ENCODE assay signal across 20 cellular contexts in genomic region chr1:44511363-44511762, GRCh38.
DNase-seq lines count a peak whose midpoint lies in the region; ATAC-seq and TF ChIP-seq lines count a peak whose summit lies in the region.
"Had no signal": no experiment of that assay in that cellular context is flagged by ENCODE, and none has a peak within 500 bp of the region (broad histone marks: within the 10 kb centered on the region; RNA-seq: fewer than 3 reads in every experiment).

No MANE protein-coding gene starts in this region.

- H3K4me3 Mint-ChIP-seq in activated CD4-positive, alpha-beta T cell treated with anti-CD3 and anti-CD28 coated beads, Interleukin-2, amount 10 ng/mL, durations not matched to agents 24 days and 14 days: no peak overlapping the region
- peak overlapping the region; percentile 56 for H3K4me3 Mint-ChIP-seq in T-helper 17 cell
- H3K4me3 Mint-ChIP-seq in glutamatergic neuron (ENCODE audit: unreplicated experiment): no peak overlapping the region
- no peak overlapping the region for H3K4me3 Mint-ChIP-seq in stimulated activated memory B cell treated with anti-CD40 and anti-IgM and Interleukin-4, amounts not matched to agents 10 μg/mL and 1 μg/mL and 100 μg/mL, for 72 hours

- H3K36me3 Mint-ChIP-seq in activated CD4-positive, alpha-beta T cell treated with anti-CD3 and anti-CD28 coated beads, Interleukin-2, amount 10 ng/mL, durations not matched to agents 24 days and 14 days (ENCODE audit: low read depth): no peaks in the 10 kb centered on the region
- H3K36me3 Mint-ChIP-seq in T-helper 17 cell (ENCODE audit: low read depth): peaks cover 2% of the 10 kb centered on the region
- H3K36me3 Mint-ChIP-seq in glutamatergic neuron (ENCODE audit: unreplicated experiment): no peaks in the 10 kb centered on the region
- H3K36me3 Mint-ChIP-seq in stimulated activated memory B cell treated with anti-CD40 and anti-IgM and Interleukin-4, amounts not matched to agents 10 μg/mL and 1 μg/mL and 100 μg/mL, for 72 hours: no peaks in the 10 kb centered on the region

- peaks cover 21% of the 10 kb centered on the region for H3K27me3 Mint-ChIP-seq in activated CD4-positive, alpha-beta T cell treated with anti-CD3 and anti-CD28 coated beads, Interleukin-2, amount 10 ng/mL, durations not matched to agents 24 days and 14 days
- H3K27me3 Mint-ChIP-seq in T-helper 17 cell: peaks cover 83% of the 10 kb centered on the region
- peaks cover 2% of the 10 kb centered on the region for H3K27me3 Mint-ChIP-seq in glutamatergic neuron (ENCODE audit: unreplicated experiment)
- H3K27me3 Mint-ChIP-seq in stimulated activated memory B cell treated with anti-CD40 and anti-IgM and Interleukin-4, amounts not matched to agents 10 μg/mL and 1 μg/mL and 100 μg/mL, for 72 hours: peaks cover 30% of the 10 kb centered on the region

- H3K9me3 ChIP-seq in T-helper 17 cell (ENCODE audit: control insufficient read depth, low read length, poor library complexity, severe bottlenecking): no peaks in the 10 kb centered on the region

- H3K27ac Mint-ChIP-seq in activated CD4-positive, alpha-beta T cell treated with anti-CD3 and anti-CD28 coated beads, Interleukin-2, amount 10 ng/mL, durations not matched to agents 24 days and 14 days: peak overlapping the region; percentile 12
- peak overlapping the region; percentile 69 for H3K27ac Mint-ChIP-seq in T-helper 17 cell
- H3K27ac Mint-ChIP-seq in glutamatergic neuron (ENCODE audit: unreplicated experiment): peak overlapping the region; percentile 49
- peak overlapping the region; percentile 49 for H3K27ac Mint-ChIP-seq in stimulated activated memory B cell treated with anti-CD40 and anti-IgM and Interleukin-4, amounts not matched to agents 10 μg/mL and 1 μg/mL and 100 μg/mL, for 72 hours

- DNase-seq in activated CD4-positive, alpha-beta T cell treated with anti-CD3 and anti-CD28 coated beads, Interleukin-2, amount 10 ng/mL, durations not matched to agents 24 days and 14 days: no peak
- no peak for DNase-seq in activated CD4-positive, alpha-beta T cell treated with anti-CD3 and anti-CD28 coated beads for 4 hours
- DNase-seq in T-helper 17 cell (no peak), glutamatergic neuron (no peak), germinal center (ENCODE audit: low spot score) (no peak), mesenteric fat pad (ENCODE audit: low spot score) (no peak)
- DNase-seq: DMS 273 treated with DMSO at 0.1 percent for 48 hours; GF-D8; GM23248; HCEC 1CT; MV-4-11; NCI-H1417 treated with DMSO at 0.1 percent for 48 hours; NCI-H1930; NCI-H2171 treated with DMSO at 0.1 percent for 48 hours; NCI-H446 treated with DMSO at 0.1 percent for 48 hours; NK-92 treated with Interleukin-12 subunit alpha and Interleukin-12 subunit beta, amount 100 ng/mL, for 24 hours; OCI-M1; RPMI8226 had no signal

- no peaks in the 10 kb centered on the region for H3K9me3 Mint-ChIP-seq in activated CD4-positive, alpha-beta T cell treated with anti-CD3 and anti-CD28 coated beads, Interleukin-2, amount 10 ng/mL, durations not matched to agents 24 days and 14 days
- peaks cover 4% of the 10 kb centered on the region for H3K9me3 Mint-ChIP-seq in glutamatergic neuron (ENCODE audit: unreplicated experiment)
- no peaks in the 10 kb centered on the region for H3K9me3 Mint-ChIP-seq in stimulated activated memory B cell treated with anti-CD40 and anti-IgM and Interleukin-4, amounts not matched to agents 10 μg/mL and 1 μg/mL and 100 μg/mL, for 72 hours

- intact Hi-C loops in activated CD4-positive, alpha-beta T cell treated with anti-CD3 and anti-CD28 coated beads, Interleukin-2, amount 10 ng/mL, durations not matched to agents 24 days and 14 days (cut with micrococcal nuclease): no loop called here

- H3K4me1 Mint-ChIP-seq in activated CD4-positive, alpha-beta T cell treated with anti-CD3 and anti-CD28 coated beads, Interleukin-2, amount 10 ng/mL, durations not matched to agents 24 days and 14 days: peaks cover 6% of the 10 kb centered on the region
- H3K4me1 Mint-ChIP-seq in T-helper 17 cell: peaks cover 15% of the 10 kb centered on the region
- H3K4me1 Mint-ChIP-seq in glutamatergic neuron (ENCODE audit: low read depth, unreplicated experiment): peaks cover 28% of the 10 kb centered on the region
- H3K4me1 Mint-ChIP-seq in stimulated activated memory B cell treated with anti-CD40 and anti-IgM and Interleukin-4, amounts not matched to agents 10 μg/mL and 1 μg/mL and 100 μg/mL, for 72 hours: peaks cover 32% of the 10 kb centered on the region

- ATAC-seq in T-helper 17 cell (no peak), HG02763 (IDR thresholded peaks at IDR 0.05; ENCODE audit: unreplicated experiment) (no peak)
- no peak for ATAC-seq in stimulated activated memory B cell treated with anti-CD40 and anti-IgM and Interleukin-4, amounts not matched to agents 10 μg/mL and 1 μg/mL and 100 μg/mL, for 72 hours

- no peak for TF ChIP-seq CTCF in glutamatergic neuron (IDR thresholded peaks at IDR 0.05; ENCODE audit: partially characterized antibody, unreplicated experiment)

Comparison
In these comparisons a context has a peak if more than half of its experiments do, and no peak if none do; other contexts are left out.
1. H3K27ac Mint-ChIP-seq: peak in every context shown above with its lines; median percentile 69 in T-helper 17 cell; 49 in glutamatergic neuron; 49 in stimulated activated memory B cell treated with anti-CD40 and anti-IgM and Interleukin-4, amounts not matched to agents 10 μg/mL and 1 μg/mL and 100 μg/mL, for 72 hours; 12 in activated CD4-positive, alpha-beta T cell treated with anti-CD3 and anti-CD28 coated beads, Interleukin-2, amount 10 ng/mL, durations not matched to agents 24 days and 14 days.